5 cellular contexts compared by ENCODE assay signal in the genomic region with DNA sequence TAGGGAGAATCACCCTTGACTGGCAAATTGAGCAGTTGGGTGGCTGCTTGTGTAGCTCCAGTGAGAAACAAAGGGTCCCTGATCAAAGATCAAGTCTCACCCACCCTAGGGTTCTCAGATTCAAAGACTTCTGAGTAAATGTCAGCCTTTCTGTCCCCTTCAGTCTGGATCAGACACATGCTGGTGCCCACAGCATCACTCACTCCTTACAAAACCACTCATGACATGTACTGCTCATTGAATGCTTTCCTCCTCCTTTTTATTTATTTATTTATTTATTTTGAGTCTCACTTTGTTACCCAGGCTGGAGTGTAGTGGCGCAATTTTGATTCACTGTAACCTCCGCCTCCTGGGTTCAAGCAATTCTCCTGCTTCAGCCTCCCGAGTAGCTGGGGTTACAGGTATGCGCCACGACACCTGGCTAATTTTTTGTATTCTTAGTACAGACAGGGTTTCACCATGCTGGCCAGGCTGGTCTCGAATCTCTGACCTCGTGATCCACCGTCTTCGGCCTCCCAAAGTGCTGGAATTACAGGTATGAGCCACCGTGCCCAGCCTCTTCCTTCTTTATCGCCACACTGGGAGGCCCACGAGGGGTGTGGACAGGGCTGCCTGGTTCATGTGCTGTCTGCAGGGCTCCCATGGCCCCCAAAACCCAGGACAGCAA.
"Had no signal": no experiment of that assay in that cellular context is flagged by ENCODE, and none has a peak within 500 bp of the region (broad histone marks: within the 10 kb centered on the region; RNA-seq: fewer than 3 reads in every experiment).

No MANE protein-coding gene starts in this region.

- H3K4me3 Mint-ChIP-seq: GM23338, H9, IgD-negative memory B cell had no signal

- H3K27me3 Mint-ChIP-seq: IgD-negative memory B cell had no signal

- H3K4me2 ChIP-seq: GM23338 had no signal

- DNase-seq: H9, HCEC 1CT had no signal

- H3K9me3 Mint-ChIP-seq: GM23338, H9, IgD-negative memory B cell had no signal

- H3K27ac Mint-ChIP-seq: GM23338, H9, IgD-negative memory B cell had no signal

- H3K4me3 ChIP-seq: GM23338 had no signal

- ATAC-seq: GM23338, HepG2 had no signal

- H2AFZ ChIP-seq: GM23338 had no signal
